In genomic region chrX:119685225-119686066, GRCh38 we compare ENCODE assay signal across 9 cellular contexts.
DNase-seq lines count a peak whose midpoint lies in the region; ATAC-seq and TF ChIP-seq lines count a peak whose summit lies in the region.
"Had no signal": no experiment of that assay in that cellular context is flagged by ENCODE, and none has a peak within 500 bp of the region (broad histone marks: within the 10 kb centered on the region; RNA-seq: fewer than 3 reads in every experiment).

No MANE protein-coding gene starts in this region.

- H3K27ac ChIP-seq in coronary artery = peak overlapping the region; percentile 49 to 82
- H3K27ac ChIP-seq: SJSA1 had no signal

- peaks cover 37% of the 10 kb centered on the region for H3K4me1 Mint-ChIP-seq in nephron

- H3K4me3 Mint-ChIP-seq in nephron = peak overlapping the region; percentile 28 to 66 (median 50)

- H3K27ac Mint-ChIP-seq in nephron = peak overlapping the region; percentile 93 to 94 (median 93)

- DNase-seq in SIG-M5 treated with dmso at 0.1 percent for 504 hours (lab: John Stamatoyannopoulos, UW; ENCODE audit: unreplicated experiment) (peak; percentile 91), coronary artery (ENCODE audit: low spot score) (no peak), amniotic stem cell (lab: John Stamatoyannopoulos, UW) (no peak), COLO829 (ENCODE audit: low spot score) (no peak)

- H3K9me3 Mint-ChIP-seq in nephron = peaks cover 13% of the 10 kb centered on the region

- H3K27me3 Mint-ChIP-seq in nephron (ENCODE audit: low read depth) = no peaks in the 10 kb centered on the region

- H3K4me3 ChIP-seq in coronary artery = peak overlapping the region; percentile 35
- H3K4me3 ChIP-seq: SJSA1 had no signal

- ATAC-seq in GM18868 (IDR thresholded peaks at IDR 0.05; ENCODE audit: unreplicated experiment) (peak; percentile 40), HG02852 (IDR thresholded peaks at IDR 0.05; ENCODE audit: unreplicated experiment) (peak; percentile 60), GM21367 (IDR thresholded peaks at IDR 0.05; ENCODE audit: unreplicated experiment) (no peak)

- no peaks in the 10 kb centered on the region for H3K36me3 Mint-ChIP-seq in nephron (ENCODE audit: low read depth)

- TF ChIP-seq CTCF in coronary artery (IDR thresholded peaks at IDR 0.05) (no peak), nephron (IDR thresholded peaks at IDR 0.05; ENCODE audit: unreplicated experiment in 3 of 3) (no peak)
